In the genomic region with DNA sequence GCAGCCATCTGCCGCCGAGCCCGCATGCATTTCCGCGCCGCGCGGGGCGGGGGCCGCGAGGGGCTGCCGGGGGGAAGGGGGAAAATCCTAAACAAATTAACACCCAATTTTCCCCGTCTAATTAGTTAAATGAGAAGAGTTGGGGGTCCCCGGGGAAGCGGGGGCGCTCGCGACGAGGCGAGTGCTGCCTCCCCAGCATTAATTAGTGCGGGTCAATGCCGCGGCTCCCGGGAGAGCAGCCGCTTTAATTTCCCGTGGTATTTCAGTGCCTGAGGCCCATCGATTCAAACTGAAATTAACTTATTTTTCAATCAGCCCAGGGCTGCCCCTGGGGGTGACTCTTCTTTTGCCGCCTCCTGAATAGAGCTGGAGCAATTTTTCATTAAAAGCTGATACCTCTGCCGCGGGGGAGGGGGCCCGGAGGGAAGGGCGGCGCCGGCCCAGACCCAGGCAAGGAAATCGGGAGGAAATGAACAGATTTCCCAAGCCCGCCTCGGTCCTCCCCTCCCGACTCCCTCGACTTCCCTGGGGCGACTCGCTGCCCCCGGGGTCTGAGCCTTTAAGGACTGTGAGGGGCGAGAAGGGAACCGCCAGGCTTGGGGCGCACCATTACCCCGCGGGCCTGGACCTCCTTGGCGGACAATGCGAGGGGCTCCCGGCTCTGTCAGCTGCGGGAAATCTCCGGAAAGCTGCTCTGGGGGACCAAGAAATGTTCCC, we compare ENCODE assay signal across 10 cellular contexts. TPM values are rescaled to one million over a fixed set of nuclear protein-coding genes. Genes with fewer than 3 reads are reported as not detected.
DNase-seq lines count a peak whose midpoint lies in the region; FAIRE-seq and TF ChIP-seq lines count a peak whose summit lies in the region.
"Had no signal": no experiment of that assay in that cellular context is flagged by ENCODE, and none has a peak within 500 bp of the region (broad histone marks: within the 10 kb centered on the region; RNA-seq: fewer than 3 reads in every experiment).

No MANE protein-coding gene starts in this region.

- peaks cover 0 to 10% (median 9%) of the 10 kb centered on the region in 5 donors for H3K27me3 ChIP-seq in subcutaneous abdominal adipose tissue (ENCODE audit: control insufficient read depth in 5 of 5, insufficient read depth in 4 of 5, low read length in 5 of 5)

- no peaks in the 10 kb centered on the region for H3K36me3 Mint-ChIP-seq in activated naive CD8-positive, alpha-beta T cell treated with anti-CD3 and anti-CD28 coated beads for 36 hours

- no peak overlapping the region for H3K27ac ChIP-seq in kidney (ENCODE audit: low read depth in 2 of 2, low read length in 2 of 2)
- H3K27ac ChIP-seq in subcutaneous abdominal adipose tissue (ENCODE audit: low read depth, low read length): no peak overlapping the region

- H3K4me3 Mint-ChIP-seq in activated naive CD8-positive, alpha-beta T cell treated with anti-CD3 and anti-CD28 coated beads for 36 hours: peak overlapping the region; percentile 79

- H3K4me1 ChIP-seq in kidney (ENCODE audit: control insufficient read depth in 1 of 2, insufficient read depth in 1 of 2, low read depth in 1 of 2, low read length in 2 of 2) (peaks cover 3 to 4% of the 10 kb centered on the region in 2 donors), subcutaneous abdominal adipose tissue (ENCODE audit: control insufficient read depth in 5 of 5, insufficient read depth in 5 of 5, low read length in 5 of 5) (peaks cover 0 to 16% (median 15%) of the 10 kb centered on the region in 5 donors)

- peaks cover 8% of the 10 kb centered on the region for H3K4me1 Mint-ChIP-seq in activated naive CD8-positive, alpha-beta T cell treated with anti-CD3 and anti-CD28 coated beads for 36 hours

- no peaks in the 10 kb centered on the region for H3K36me3 ChIP-seq in kidney (ENCODE audit: control insufficient read depth in 1 of 2, insufficient read depth in 2 of 2, low read length in 2 of 2)
- no peaks in the 10 kb centered on the region for H3K36me3 ChIP-seq in subcutaneous abdominal adipose tissue (ENCODE audit: control insufficient read depth in 5 of 5, insufficient read depth in 5 of 5, low read length in 5 of 5)

- FAIRE-seq in kidney (lab: Jason Lieb, UNC): no peak
- FAIRE-seq: A204.1 had no signal

- H3K4me3 ChIP-seq in kidney (ENCODE audit: low read length in 2 of 2) (peak overlapping the region; percentile 54 to 67), subcutaneous abdominal adipose tissue (ENCODE audit: low read depth in 1 of 5, low read length in 5 of 5) (peak overlapping the region; percentile 47 to 71 (median 64))

- no peak for TF ChIP-seq CTCF in kidney (IDR thresholded peaks at IDR 0.05; ENCODE audit: borderline replicate concordance, extremely low read depth, insufficient read depth)

- H3K27ac Mint-ChIP-seq in activated naive CD8-positive, alpha-beta T cell treated with anti-CD3 and anti-CD28 coated beads for 36 hours: no peak overlapping the region

- DNase-seq in DMS53 (lab: John Stamatoyannopoulos, UW): peak; percentile 38
- no peak for DNase-seq in DMS53 treated with DMSO at 0.1 percent for 48 hours (lab: John Stamatoyannopoulos, UW; ENCODE audit: unreplicated experiment)
- no peak for DNase-seq in activated naive CD8-positive, alpha-beta T cell treated with anti-CD3 and anti-CD28 coated beads for 36 hours
- no peak for DNase-seq in kidney
- DNase-seq in stimulated activated CD4-positive, alpha-beta T cell treated with anti-CD3 and anti-CD28 coated beads, Interleukin-15, amount 100 ng/mL, for 24 hours: no peak
- no peak for DNase-seq in NCI-H2107 treated with DMSO at 0.1 percent for 48 hours (lab: John Stamatoyannopoulos, UW; ENCODE audit: unreplicated experiment)
- no peak for DNase-seq in activated CD4-positive, alpha-beta T cell treated with anti-CD3 and anti-CD28 coated beads, Interleukin-2, amount 50 U/mL, for 48 hours

- peak overlapping the region in 1 of 2 donors; percentile 46 for H3K9ac ChIP-seq in kidney (ENCODE audit: low read length in 2 of 2)
- H3K9ac ChIP-seq in subcutaneous abdominal adipose tissue (ENCODE audit: low read length in 5 of 5): peak overlapping the region in 3 of 5 donors; percentile 18 to 65 (median 55)

- intact Hi-C loops in kidney (cut with DNase I): no loop called here

- H3K9me3 ChIP-seq in kidney (ENCODE audit: control insufficient read depth in 1 of 2, low read length in 2 of 2) (no peaks in the 10 kb centered on the region), subcutaneous abdominal adipose tissue (ENCODE audit: control insufficient read depth in 5 of 5, low read length in 5 of 5) (no peaks in the 10 kb centered on the region)

- peaks cover 3% of the 10 kb centered on the region for H3K27me3 Mint-ChIP-seq in activated naive CD8-positive, alpha-beta T cell treated with anti-CD3 and anti-CD28 coated beads for 36 hours

- H3K9me3 Mint-ChIP-seq in activated naive CD8-positive, alpha-beta T cell treated with anti-CD3 and anti-CD28 coated beads for 36 hours: no peaks in the 10 kb centered on the region

RNA-seq across cellular contexts. Expression of a gene that starts 18.9 kb away (rescaled TPM):
- total RNA-seq in activated naive CD8-positive, alpha-beta T cell treated with anti-CD3 and anti-CD28 coated beads for 36 hours: not detected
- total RNA-seq in kidney: not detected
- not detected for polyA plus RNA-seq in kidney (ENCODE audit: insufficient read depth, low read depth, low replicate concordance)
- total RNA-seq: NCI-H460 had no signal

RNA-seq across cellular contexts. Expression of a gene that starts 44.6 kb away (rescaled TPM):
- 10 to 100 TPM; 36.8 to 36.9 TPM for total RNA-seq in activated naive CD8-positive, alpha-beta T cell treated with anti-CD3 and anti-CD28 coated beads for 36 hours
- total RNA-seq in kidney: 61.3 TPM
- polyA plus RNA-seq in kidney (ENCODE audit: insufficient read depth, low read depth, low replicate concordance): 66.1 TPM
